ENCODE assay signal across 10 cellular contexts in genomic region chr6:80210618-80211017, GRCh38.
A peak's percentile ranks its signal among the peaks of the same experiment; 100 is the strongest.
DNase-seq lines count a peak whose midpoint lies in the region; ATAC-seq and TF ChIP-seq lines count a peak whose summit lies in the region.
"Had no signal": no experiment of that assay in that cellular context is flagged by ENCODE, and none has a peak within 500 bp of the region (broad histone marks: within the 10 kb centered on the region; RNA-seq: fewer than 3 reads in every experiment).

No MANE protein-coding gene starts in this region.

- no peak overlapping the region for H3K56ac ChIP-seq in H9 (ENCODE audit: insufficient read length, low read depth, low read length)

- no CpG with 5 or more reads among the region's 3 CpGs for WGBS in H9 (ENCODE audit: extremely low coverage, insufficient read length, low lambda C conversion rate)

- H3K4me3 ChIP-seq in BE2C (ENCODE audit: low read depth, low read length) = peak overlapping the region; percentile 12; the same call in 1 of the 2 replicates

- 0 out of 7 replicates have a peak, but pooled peaks cover 0 to 4% (median 0%) of the 10 kb centered on the region in 3 experiments for H3K36me3 Mint-ChIP-seq in H9 (ENCODE audit: insufficient read depth in 1 of 3, low read depth in 3 of 3)
- H3K36me3 Mint-ChIP-seq in activated T-helper 17 cell treated with anti-CD3 and anti-CD28 coated beads, Interleukin-2, amount 50 U/mL, for 72 hours (ENCODE audit: low read depth) = no peaks in the 10 kb centered on the region

- peak overlapping the region in 2 of 3 experiments; percentile 62 to 75; a peak in 2 of 7 replicates for H3K27ac Mint-ChIP-seq in H9
- no peak overlapping the region for H3K27ac Mint-ChIP-seq in activated T-helper 17 cell treated with anti-CD3 and anti-CD28 coated beads, Interleukin-2, amount 50 U/mL, for 72 hours

- no peak for ATAC-seq in activated T-helper 17 cell treated with anti-CD3 and anti-CD28 coated beads, Interleukin-2, amount 50 U/mL, for 72 hours (replicated peaks)

- H2BK5ac ChIP-seq in H9 (ENCODE audit: insufficient read length, low read length) = no peak overlapping the region

- no peak overlapping the region for H4K91ac ChIP-seq in H9 (ENCODE audit: insufficient read length, low read depth, low read length)

- H2BK12ac ChIP-seq in H9 (ENCODE audit: insufficient read length, low read depth, low read length) = no peak overlapping the region

- no peak overlapping the region for H3K4ac ChIP-seq in H9 (ENCODE audit: low read depth, low read length)

- no peak overlapping the region for H3K9ac ChIP-seq in H9 (ENCODE audit: extremely low read depth, insufficient read length, low read length)

- H4K20me1 ChIP-seq in H9 (ENCODE audit: control insufficient read depth, insufficient read depth, insufficient read length) = no peaks in the 10 kb centered on the region

- H3K14ac ChIP-seq in H9 (ENCODE audit: insufficient read depth, low read length) = no peak overlapping the region

- H3K79me1 ChIP-seq in H9 (ENCODE audit: insufficient read depth, low read depth, low read length, poor library complexity, severe bottlenecking) = no peaks in the 10 kb centered on the region

- H2BK20ac ChIP-seq in H9 (ENCODE audit: low read depth, low read length, poor library complexity, severe bottlenecking) = no peak overlapping the region

- H3K4me1 ChIP-seq in BE2C (peaks cover 42% of the 10 kb centered on the region), H9 (ENCODE audit: insufficient read depth, low read length) (peaks cover 3% of the 10 kb centered on the region; the same call in 1 of the 2 replicates)

- no peak overlapping the region for H3K18ac ChIP-seq in H9 (ENCODE audit: insufficient read length, low read depth, low read length)

- no peaks in the 10 kb centered on the region for H3K27me3 Mint-ChIP-seq in H9 (ENCODE audit: low read depth)
- no peaks in the 10 kb centered on the region for H3K27me3 Mint-ChIP-seq in activated T-helper 17 cell treated with anti-CD3 and anti-CD28 coated beads, Interleukin-2, amount 50 U/mL, for 72 hours

- H3K79me2 ChIP-seq in H9 (ENCODE audit: insufficient read depth, low read length) = no peaks in the 10 kb centered on the region

- no peak overlapping the region for H3K23ac ChIP-seq in H9 (ENCODE audit: insufficient read length, low read depth, low read length)

- H3K27me3 ChIP-seq in BE2C (no peaks in the 10 kb centered on the region), H9 (ENCODE audit: insufficient read depth, low read length) (no peaks in the 10 kb centered on the region)

- H3K27ac ChIP-seq in H9 (ENCODE audit: insufficient read length, low read depth, low read length) = no peak overlapping the region

- TF ChIP-seq CTCF in BE2C (IDR thresholded peaks at IDR 0.05; ENCODE audit: low read depth, low read length) (no peak), H9 (conservative IDR thresholded peaks at IDR 0.05) (no peak)

- no peak overlapping the region for H3T11ph ChIP-seq in H9 (ENCODE audit: low read length)

- no peaks in the 10 kb centered on the region for H3K9me3 ChIP-seq in BE2C
- no peaks in the 10 kb centered on the region for H3K9me3 ChIP-seq in H9 (ENCODE audit: control insufficient read depth, low read depth, low read length)

- H2BK120ac ChIP-seq in H9 (ENCODE audit: low read depth, low read length, poor library complexity, severe bottlenecking) = no peak overlapping the region

- no peak overlapping the region for H3K4me2 ChIP-seq in H9 (ENCODE audit: insufficient read depth, insufficient read length, low read length)

- no peaks in the 10 kb centered on the region for H3K36me3 ChIP-seq in BE2C

- peak; percentile 77 for DNase-seq in BE2C
- peak; percentile 42 for DNase-seq in H9
- DNase-seq in astrocyte of the hippocampus (ENCODE audit: low read depth, low spot score) = peak; percentile 42
- peak; percentile 96 for DNase-seq in islet precursor cell
- DNase-seq in germinal center (ENCODE audit: low spot score) = no peak
- no peak for DNase-seq in SW480 (ENCODE audit: low spot score)
- DNase-seq in activated gamma-delta T cell (lab: John Stamatoyannopoulos, UW) = no peak
- DNase-seq: activated CD4-positive, alpha-beta T cell treated with anti-CD3 and anti-CD28 coated beads for 4 hours; anterior cingulate cortex had no signal

- H3K23me2 ChIP-seq in H9 (ENCODE audit: insufficient read length, low read depth, low read length, poor library complexity, severe bottlenecking) = no peaks in the 10 kb centered on the region

- no peak overlapping the region for H2AK5ac ChIP-seq in H9 (ENCODE audit: insufficient read length, low read length)

- peaks cover 27 to 28% of the 10 kb centered on the region in 2 experiments for H3K4me1 Mint-ChIP-seq in H9
- H3K4me1 Mint-ChIP-seq in activated T-helper 17 cell treated with anti-CD3 and anti-CD28 coated beads, Interleukin-2, amount 50 U/mL, for 72 hours = peaks cover 5% of the 10 kb centered on the region

- no peak overlapping the region for H4K8ac ChIP-seq in H9 (replicated peaks; ENCODE audit: insufficient read length, low read depth, low read length)

- H2BK15ac ChIP-seq in H9 (ENCODE audit: low read depth, low read length) = no peak overlapping the region

- H2AFZ ChIP-seq in H9 (ENCODE audit: low read length) = no peak overlapping the region

- no peaks in the 10 kb centered on the region for H3K9me3 Mint-ChIP-seq in H9
- no peaks in the 10 kb centered on the region for H3K9me3 Mint-ChIP-seq in activated T-helper 17 cell treated with anti-CD3 and anti-CD28 coated beads, Interleukin-2, amount 50 U/mL, for 72 hours

- H4K5ac ChIP-seq in H9 (ENCODE audit: insufficient read length, low read depth, low read length) = no peak overlapping the region

- no peak overlapping the region for H3K4me3 Mint-ChIP-seq in H9
- H3K4me3 Mint-ChIP-seq in activated T-helper 17 cell treated with anti-CD3 and anti-CD28 coated beads, Interleukin-2, amount 50 U/mL, for 72 hours = no peak overlapping the region

Comparison
In these comparisons a context has a peak if more than half of its experiments do, and no peak if none do; other contexts are left out.
1. DNase-seq: peak in BE2C (single experiment), H9 (single experiment), astrocyte of the hippocampus (single experiment) and islet precursor cell (single experiment); none in germinal center (single experiment), SW480 (single experiment) and activated gamma-delta T cell (single experiment).